In genomic region chr9:69877852-69878507, GRCh38 we compare ENCODE assay signal across 9 cellular contexts. TPM values are rescaled to one million over a fixed set of nuclear protein-coding genes. Genes with fewer than 3 reads are reported as not detected.
DNase-seq lines count a peak whose midpoint lies in the region; ATAC-seq, FAIRE-seq and TF ChIP-seq lines count a peak whose summit lies in the region.
"Had no signal": no experiment of that assay in that cellular context is flagged by ENCODE, and none has a peak within 500 bp of the region (broad histone marks: within the 10 kb centered on the region; RNA-seq: fewer than 3 reads in every experiment).

No MANE protein-coding gene starts in this region.

- no peak overlapping the region for H3K27ac ChIP-seq in keratinocyte (ENCODE audit: control insufficient read depth, insufficient read depth, low read length)

- peak; percentile 39 for FAIRE-seq in keratinocyte (lab: Jason Lieb, UNC)

- H3K9me3 Mint-ChIP-seq in natural killer cell, result no peaks in the 10 kb centered on the region
- no peaks in the 10 kb centered on the region for H3K9me3 Mint-ChIP-seq in natural killer cell treated with Interleukin-12 subunit alpha and Interleukin-12 subunit beta and Interleukin-15 and Interleukin-18, amount 100 ng/mL, for 72 hours
- H3K9me3 Mint-ChIP-seq: activated naive CD8-positive, alpha-beta T cell treated with anti-CD3 and anti-CD28 coated beads, Interleukin-2, amount 10 ng/mL, durations not matched to agents 7 days and 5 days had no signal

- H3K27me3 Mint-ChIP-seq in natural killer cell (ENCODE audit: low read depth in 2 of 2), result peaks cover 8 to 15% of the 10 kb centered on the region in 2 donors
- H3K27me3 Mint-ChIP-seq in natural killer cell treated with Interleukin-12 subunit alpha and Interleukin-12 subunit beta and Interleukin-15 and Interleukin-18, amount 100 ng/mL, for 72 hours, result peaks cover 20 to 41% of the 10 kb centered on the region in 2 donors

- H3K4me3 Mint-ChIP-seq in natural killer cell, result no peak overlapping the region
- H3K4me3 Mint-ChIP-seq in natural killer cell treated with Interleukin-12 subunit alpha and Interleukin-12 subunit beta and Interleukin-15 and Interleukin-18, amount 100 ng/mL, for 72 hours, result no peak overlapping the region
- H3K4me3 Mint-ChIP-seq: activated naive CD8-positive, alpha-beta T cell treated with anti-CD3 and anti-CD28 coated beads, Interleukin-2, amount 10 ng/mL, durations not matched to agents 7 days and 5 days had no signal

- no peak overlapping the region for H3K9ac ChIP-seq in keratinocyte (ENCODE audit: control insufficient read depth, extremely low read depth, insufficient read depth, low read length)

- ATAC-seq in natural killer cell, result no peak
- ATAC-seq in natural killer cell treated with Interleukin-12 subunit alpha and Interleukin-12 subunit beta and Interleukin-15 and Interleukin-18, amount 100 ng/mL, for 72 hours, result no peak
- ATAC-seq in HG03460 (IDR thresholded peaks at IDR 0.05; ENCODE audit: unreplicated experiment), result no peak

- TF ChIP-seq CTCF in natural killer cell (IDR thresholded peaks at IDR 0.05) (peak; percentile 37), astrocyte of the spinal cord (IDR thresholded peaks at IDR 0.05; ENCODE audit: low read depth, low read length) (peak; percentile 50), keratinocyte (optimal IDR thresholded peaks at IDR 0.05 in 1 of 3, IDR thresholded peaks at IDR 0.05 in 1 of 3, conservative IDR thresholded peaks at IDR 0.05 in 1 of 3; ENCODE audit: extremely low read depth in 1 of 3, insufficient read depth in 2 of 3, low read length in 3 of 3) (peak in 2 of 3 experiments; percentile 48 to 53)

- no peaks in the 10 kb centered on the region for H3K4me1 ChIP-seq in keratinocyte (ENCODE audit: control insufficient read depth, extremely low read depth, insufficient read depth, low read length)

- H3K27me3 ChIP-seq in keratinocyte (ENCODE audit: control insufficient read depth, extremely low read depth, insufficient read depth, low read length), result no peaks in the 10 kb centered on the region

- no peak overlapping the region for H3K4me2 ChIP-seq in keratinocyte (ENCODE audit: control insufficient read depth, extremely low read depth, insufficient read depth, low read depth, low read length)

- in situ Hi-C loops in astrocyte of the spinal cord (cut with HindIII; ENCODE audit: low sequenced_read_pairs), result no loop called here

- H3K9me3 ChIP-seq in keratinocyte (ENCODE audit: control insufficient read depth, low read depth, low read length), result no peaks in the 10 kb centered on the region

- H2AFZ ChIP-seq in keratinocyte (ENCODE audit: control insufficient read depth, low read length), result peak overlapping the region; percentile 1

- no peaks in the 10 kb centered on the region for H3K36me3 Mint-ChIP-seq in natural killer cell
- no peaks in the 10 kb centered on the region for H3K36me3 Mint-ChIP-seq in natural killer cell treated with Interleukin-12 subunit alpha and Interleukin-12 subunit beta and Interleukin-15 and Interleukin-18, amount 100 ng/mL, for 72 hours
- H3K36me3 Mint-ChIP-seq: activated naive CD8-positive, alpha-beta T cell treated with anti-CD3 and anti-CD28 coated beads, Interleukin-2, amount 10 ng/mL, durations not matched to agents 7 days and 5 days had no signal

- no peak overlapping the region for H3K27ac Mint-ChIP-seq in natural killer cell
- H3K27ac Mint-ChIP-seq in natural killer cell treated with Interleukin-12 subunit alpha and Interleukin-12 subunit beta and Interleukin-15 and Interleukin-18, amount 100 ng/mL, for 72 hours, result no peak overlapping the region
- H3K27ac Mint-ChIP-seq: activated naive CD8-positive, alpha-beta T cell treated with anti-CD3 and anti-CD28 coated beads, Interleukin-2, amount 10 ng/mL, durations not matched to agents 7 days and 5 days had no signal

- H3K4me3 ChIP-seq in astrocyte of the spinal cord (ENCODE audit: low read depth, low read length) (no peak overlapping the region), keratinocyte (ENCODE audit: control insufficient read depth in 2 of 3, extremely low read depth in 1 of 3, insufficient read depth in 2 of 3, low read depth in 1 of 3, low read length in 3 of 3) (no peak overlapping the region)

- no peaks in the 10 kb centered on the region for H4K20me1 ChIP-seq in keratinocyte (ENCODE audit: control insufficient read depth, extremely low read depth, insufficient read depth, low read length)

- dilution Hi-C loops in keratinocyte (cut with MboI; ENCODE audit: extremely low pct_ligation_motif_present, low sequenced_read_pairs), result no loop called here

- DNase-seq in natural killer cell, result no peak
- no peak for DNase-seq in natural killer cell treated with Interleukin-12 subunit alpha and Interleukin-12 subunit beta and Interleukin-15 and Interleukin-18, amount 100 ng/mL, for 72 hours (ENCODE audit: low spot score)
- peak; percentile 3 to 75 (median 19) for DNase-seq in NCI-H1417 (lab: John Stamatoyannopoulos, UW)
- DNase-seq in astrocyte of the spinal cord (ENCODE audit: low read depth, low spot score), result peak; percentile 58
- no peak for DNase-seq in keratinocyte (ENCODE audit: low read depth, low spot score)
- DNase-seq in mucosa of gallbladder (ENCODE audit: low spot score), result no peak
- DNase-seq in effector CD8-positive, alpha-beta T cell (lab: John Stamatoyannopoulos, UW), result no peak
- DNase-seq: activated naive CD8-positive, alpha-beta T cell treated with anti-CD3 and anti-CD28 coated beads, Interleukin-2, amount 10 ng/mL, durations not matched to agents 7 days and 5 days had no signal

- H3K79me2 ChIP-seq in keratinocyte (ENCODE audit: control insufficient read depth, insufficient read depth, low read length), result no peaks in the 10 kb centered on the region

- no peaks in the 10 kb centered on the region for H3K36me3 ChIP-seq in keratinocyte (ENCODE audit: control insufficient read depth in 2 of 2, extremely low read depth in 1 of 2, insufficient read depth in 2 of 2, low read length in 2 of 2)

- H3K9me1 ChIP-seq in keratinocyte (ENCODE audit: control insufficient read depth, extremely low read depth, insufficient read depth, low read length), result no peaks in the 10 kb centered on the region

- intact Hi-C loops in natural killer cell (cut with micrococcal nuclease), result loop anchor here (2.0 kb wide), 1 partner anchor 455 kb away; no protein-coding TSS in a partner anchor

- H3K4me1 Mint-ChIP-seq in natural killer cell, result no peaks in the 10 kb centered on the region
- no peaks in the 10 kb centered on the region for H3K4me1 Mint-ChIP-seq in natural killer cell treated with Interleukin-12 subunit alpha and Interleukin-12 subunit beta and Interleukin-15 and Interleukin-18, amount 100 ng/mL, for 72 hours (ENCODE audit: low read depth in 2 of 2)
- H3K4me1 Mint-ChIP-seq: activated naive CD8-positive, alpha-beta T cell treated with anti-CD3 and anti-CD28 coated beads, Interleukin-2, amount 10 ng/mL, durations not matched to agents 7 days and 5 days had no signal

RNA-seq across cellular contexts. Expression of gene CFAP95, which starts 57.4 kb away (rescaled TPM):
- total RNA-seq in natural killer cell (not detected), mucosa of gallbladder (0.43 TPM)
- total RNA-seq in natural killer cell treated with Interleukin-12 subunit alpha and Interleukin-12 subunit beta and Interleukin-15 and Interleukin-18, amount 100 ng/mL, for 72 hours, result not detected
- 0.08 TPM in 1 of 3 replicates, not detected in the others for polyA plus RNA-seq in keratinocyte
- polyA plus RNA-seq in keratinocyte (2011; ENCODE audit: low read depth), result not detected
- not detected in 2 replicates for polyA plus RNA-seq in keratinocyte (2011; cell fraction: cytosol; rRNA removed)
- not detected in 2 replicates for polyA plus RNA-seq in keratinocyte (2011; cell fraction: nucleus; rRNA removed)
- not detected in 2 replicates for polyA plus RNA-seq in keratinocyte (2012; ENCODE audit: low replicate concordance)
- not detected in 3 replicates for polyA minus RNA-seq in keratinocyte
- not detected for polyA minus RNA-seq in keratinocyte (2011; cell fraction: cytosol; rRNA and poly(A)+ RNA removed)
- polyA minus RNA-seq in keratinocyte (2011; cell fraction: nucleus; rRNA and poly(A)+ RNA removed), result not detected in 2 replicates

Comparison
In these comparisons a context has a peak if more than half of its experiments do, and no peak if none do; other contexts are left out.
1. DNase-seq: peak in NCI-H1417 (3 of 3) and astrocyte of the spinal cord (single experiment); none in natural killer cell (single experiment), natural killer cell treated with Interleukin-12 subunit alpha and Interleukin-12 subunit beta and Interleukin-15 and Interleukin-18, amount 100 ng/mL, for 72 hours (single experiment), keratinocyte (single experiment), mucosa of gallbladder (single experiment) and effector CD8-positive, alpha-beta T cell (single experiment).
2. Peak in every context shown above with its lines, with median percentiles within 50 percentile points of each other: CTCF ChIP-seq.